Comparison of ENCODE assay signal across 8 cellular contexts in the genomic region with DNA sequence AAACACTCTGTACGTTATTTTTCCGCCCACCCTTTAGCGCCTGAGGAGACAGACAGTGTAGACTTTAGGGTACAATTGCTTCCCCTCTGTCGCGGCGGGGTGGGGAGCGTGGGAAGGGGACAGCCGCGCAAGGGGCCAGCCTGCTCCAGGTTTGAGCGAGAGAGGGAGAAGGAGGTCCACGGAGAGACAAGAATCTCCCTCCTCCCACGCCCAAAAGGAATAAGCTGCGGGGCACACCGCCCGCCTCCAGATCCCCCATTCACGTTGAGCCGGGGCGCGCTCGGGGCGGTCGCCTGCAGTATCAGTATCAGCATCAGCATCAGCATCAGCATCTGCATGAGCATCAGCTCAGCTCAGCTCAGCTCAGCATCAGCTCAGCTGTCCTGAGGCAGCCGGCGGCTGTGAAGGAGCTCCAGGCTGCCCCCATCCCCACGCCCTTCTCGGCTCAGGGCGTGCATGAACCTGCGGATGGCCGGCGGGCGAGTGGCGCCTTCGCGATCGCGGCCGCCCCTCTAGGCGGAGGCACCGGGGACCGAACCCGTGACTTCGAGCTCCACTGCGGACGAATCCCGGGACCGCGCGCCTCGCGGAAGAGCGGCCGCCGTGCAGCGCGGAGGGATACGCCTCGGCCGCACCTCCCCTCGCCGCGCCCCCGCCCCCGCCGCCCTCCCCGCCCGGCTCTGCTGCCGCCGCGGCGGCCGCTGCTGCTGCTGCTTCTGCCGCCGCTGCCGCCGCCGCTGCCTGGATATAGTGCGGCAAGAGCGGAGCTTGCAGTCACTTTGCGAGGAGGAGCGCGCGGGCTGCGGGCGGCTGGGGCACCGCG. TPM values are rescaled to one million over a fixed set of nuclear protein-coding genes. Genes with fewer than 3 reads are reported as not detected.
DNase-seq lines count a peak whose midpoint lies in the region; TF ChIP-seq lines count a peak whose summit lies in the region.

TSS of gene NCAM2 (plus strand) at position 777 of the 823 bp plus-strand sequence.

- DNase-seq in NCI-H1417 (lab: John Stamatoyannopoulos, UW) (peak; percentile 41 to 90 (median 89)), NCI-H1417 treated with DMSO at 0.1 percent for 48 hours (lab: John Stamatoyannopoulos, UW) (no peak), NCI-H1092 treated with DMSO at 0.1 percent for 48 hours (lab: John Stamatoyannopoulos, UW) (peak; percentile 60), colonic mucosa (peak; percentile 54), Calu3 (no peak)
- DNase-seq in activated CD4-positive, alpha-beta T cell treated with anti-CD3 and anti-CD28 coated beads for 24 hours (ENCODE audit: low read depth in 2 of 2), result peak; percentile 44 to 53
- DNase-seq in stimulated activated CD4-positive, alpha-beta T cell treated with anti-CD3 and anti-CD28 coated beads, Interleukin-1b, Interleukin-23, amount 100 ng/mL, for 1 hour (ENCODE audit: low read depth in 2 of 2), result peak; percentile 16 to 33

- peak within 1 kb of the TSS; percentile 38 for H3K4me3 ChIP-seq in colonic mucosa

- no peak within 1 kb of the TSS for H3K9ac ChIP-seq in colonic mucosa (ENCODE audit: low read depth in 2 of 2, low read length in 2 of 2)

- TF ChIP-seq CTCF in colonic mucosa (IDR thresholded peaks at IDR 0.05) (no peak), Calu3 (IDR thresholded peaks at IDR 0.05; ENCODE audit: unreplicated experiment) (no peak)

- no peaks in the 10 kb centered on the region for H3K9me3 ChIP-seq in colonic mucosa

- H3K36me3 Mint-ChIP-seq in Calu3 (ENCODE audit: insufficient read depth, unreplicated experiment), result no peaks in the 10 kb centered on the region

- H3K36me3 ChIP-seq in colonic mucosa, result no peaks in the 10 kb centered on the region

- H3K27me3 ChIP-seq in colonic mucosa, result peaks cover 8% of the 10 kb centered on the region
- no peaks in the 10 kb centered on the region for H3K27me3 ChIP-seq in layer of hippocampus (ENCODE audit: control insufficient read depth, insufficient read depth, low read length)

- H3K9me3 Mint-ChIP-seq in Calu3 (ENCODE audit: low read depth, unreplicated experiment), result peaks cover 6% of the 10 kb centered on the region

- no peak within 1 kb of the TSS for H3K27ac Mint-ChIP-seq in Calu3 (ENCODE audit: unreplicated experiment)

- H3K4me1 ChIP-seq in colonic mucosa, result no peaks in the 10 kb centered on the region

- H3K27ac ChIP-seq in colonic mucosa (no peak within 1 kb of the TSS), layer of hippocampus (ENCODE audit: low read depth, low read length) (peak within 1 kb of the TSS; percentile 77)

- no peak within 1 kb of the TSS for H3K4me3 Mint-ChIP-seq in Calu3 (ENCODE audit: low read depth, unreplicated experiment)

- CTCF ChIA-PET in Calu3 (lab: Charles Lee), result no interaction called here

- BruUV-seq in Calu3 (replicated peaks; lab: Mats Ljungman, UMichigan), result no TSS peak

- intact Hi-C loops in colonic mucosa (cut with DNase I), result no loop called here
- intact Hi-C loops in Calu3 (cut with micrococcal nuclease; ENCODE audit: unreplicated experiment), result no loop called here

- no peaks in the 10 kb centered on the region for H3K4me1 Mint-ChIP-seq in Calu3 (ENCODE audit: low read depth, unreplicated experiment)

- H3K27me3 Mint-ChIP-seq in Calu3 (ENCODE audit: unreplicated experiment), result no peaks in the 10 kb centered on the region

RNA-seq across cellular contexts. Expression of gene NCAM2, which starts in this region (rescaled TPM):
- total RNA-seq in colonic mucosa (1 to 10 TPM in 1 of 2 donors, under 1 TPM in 1; 0.52 to 2.8 TPM), Calu3 (2022) (not detected in 2 replicates)

Comparison
In these comparisons a context has a peak if more than half of its experiments do, and no peak if none do; other contexts are left out.
1. DNase-seq: peak in NCI-H1417 (3 of 3), NCI-H1092 treated with DMSO at 0.1 percent for 48 hours (single experiment), activated CD4-positive, alpha-beta T cell treated with anti-CD3 and anti-CD28 coated beads for 24 hours (2 of 2), colonic mucosa (single experiment) and stimulated activated CD4-positive, alpha-beta T cell treated with anti-CD3 and anti-CD28 coated beads, Interleukin-1b, Interleukin-23, amount 100 ng/mL, for 1 hour (2 of 2); none in NCI-H1417 treated with DMSO at 0.1 percent for 48 hours (single experiment) and Calu3 (single experiment).